In genomic region chr22:29520851-29521250, GRCh38 we compare ENCODE assay signal across 16 cellular contexts. TPM values are rescaled to one million over a fixed set of nuclear protein-coding genes. Genes with fewer than 3 reads are reported as not detected.
DNase-seq lines count a peak whose midpoint lies in the region; ATAC-seq, FAIRE-seq and TF ChIP-seq lines count a peak whose summit lies in the region.
"Had no signal": no experiment of that assay in that cellular context is flagged by ENCODE, and none has a peak within 500 bp of the region (broad histone marks: within the 10 kb centered on the region; RNA-seq: fewer than 3 reads in every experiment).

No MANE protein-coding gene starts in this region.

- peak; percentile 99 for FAIRE-seq in endothelial cell of umbilical vein (lab: Jason Lieb, UNC)

- H3K36me3 ChIP-seq in endothelial cell of umbilical vein (ENCODE audit: control insufficient read depth in 2 of 2, extremely low read depth in 1 of 2, insufficient read depth in 2 of 2, low read length in 2 of 2): peaks cover 24 to 57% of the 10 kb centered on the region in 2 experiments
- H3K36me3 ChIP-seq in CD8-positive, alpha-beta T cell (ENCODE audit: insufficient read depth, low read length): peaks cover 79% of the 10 kb centered on the region

- no peak overlapping the region for H3K27ac Mint-ChIP-seq in CD8-positive, alpha-beta T cell
- H3K27ac Mint-ChIP-seq: activated CD4-positive, alpha-beta T cell treated with anti-CD3 and anti-CD28 coated beads for 36 hours; nephron progenitor cell had no signal

- no peak for TF ChIP-seq CTCF in endothelial cell of umbilical vein (IDR thresholded peaks at IDR 0.05; ENCODE audit: extremely low read depth in 1 of 2, insufficient read depth in 1 of 2, low read depth in 1 of 2, low read length in 2 of 2)
- no peak for TF ChIP-seq CTCF in retinal pigment epithelial cell (conservative IDR thresholded peaks at IDR 0.05; ENCODE audit: low read depth, low read length)
- TF ChIP-seq CTCF in CD8-positive, alpha-beta T cell (IDR thresholded peaks at IDR 0.05): no peak

- dilution Hi-C loops in endothelial cell of umbilical vein (cut with MboI; ENCODE audit: extremely low pct_ligation_motif_present, low sequenced_read_pairs): no loop called here

- no TSS peak for BruUV-seq in endothelial cell of umbilical vein (replicated peaks; lab: Mats Ljungman, UMichigan)

- H3K27me3 Mint-ChIP-seq in CD8-positive, alpha-beta T cell (ENCODE audit: low read depth): no peaks in the 10 kb centered on the region
- H3K27me3 Mint-ChIP-seq: activated CD4-positive, alpha-beta T cell treated with anti-CD3 and anti-CD28 coated beads for 36 hours had no signal

- no peaks in the 10 kb centered on the region for H3K9me3 Mint-ChIP-seq in CD8-positive, alpha-beta T cell
- H3K9me3 Mint-ChIP-seq: H9, nephron progenitor cell had no signal

- no peaks in the 10 kb centered on the region for H3K4me1 Mint-ChIP-seq in CD8-positive, alpha-beta T cell (ENCODE audit: low read depth)
- H3K4me1 Mint-ChIP-seq: activated CD4-positive, alpha-beta T cell treated with anti-CD3 and anti-CD28 coated beads for 36 hours; H9; nephron progenitor cell had no signal

- POLR2A ChIA-PET in endothelial cell of umbilical vein (lab: Charles Lee): no interaction called here
- POLR2A ChIA-PET in CD8-positive, alpha-beta T cell (lab: Charles Lee): no interaction called here

- H3K27me3 ChIP-seq in endothelial cell of umbilical vein (ENCODE audit: control insufficient read depth in 2 of 2, insufficient read depth in 2 of 2, low read length in 2 of 2): no peaks in the 10 kb centered on the region
- H3K27me3 ChIP-seq in CD8-positive, alpha-beta T cell (ENCODE audit: insufficient read depth, low read length): no peaks in the 10 kb centered on the region
- H3K27me3 ChIP-seq: SJCRH30 had no signal

- peaks cover 87% of the 10 kb centered on the region for H3K36me3 Mint-ChIP-seq in CD8-positive, alpha-beta T cell

- no peak overlapping the region for H3K9ac ChIP-seq in endothelial cell of umbilical vein (replicated peaks; ENCODE audit: extremely low read depth, insufficient read depth, low read length)

- no peaks in the 10 kb centered on the region for H3K79me2 ChIP-seq in endothelial cell of umbilical vein (ENCODE audit: control insufficient read depth, insufficient read depth, low read length)

- H3K9me1 ChIP-seq in endothelial cell of umbilical vein (replicated peaks; ENCODE audit: control insufficient read depth, extremely low read depth, insufficient read depth, low read length): no peaks in the 10 kb centered on the region

- H4K20me1 ChIP-seq in endothelial cell of umbilical vein (replicated peaks; ENCODE audit: control insufficient read depth, extremely low read depth, insufficient read depth, low read length): no peaks in the 10 kb centered on the region

- intact Hi-C loops in endothelial cell of umbilical vein (cut with micrococcal nuclease): loop anchor here (5.0 kb wide), 1 partner anchor 124 kb away; no protein-coding TSS in a partner anchor
- intact Hi-C loops in CD8-positive, alpha-beta T cell (cut with DNase I, micrococcal nuclease): no loop called here

- H3K4me2 ChIP-seq in endothelial cell of umbilical vein (ENCODE audit: insufficient read depth, low read length): peak overlapping the region; percentile 4

- ATAC-seq in GM18870 (IDR thresholded peaks at IDR 0.05; ENCODE audit: unreplicated experiment): no peak
- no peak for ATAC-seq in CD8-positive, alpha-beta T cell
- ATAC-seq: activated CD4-positive, alpha-beta T cell treated with anti-CD3 and anti-CD28 coated beads for 36 hours had no signal

- no peak overlapping the region for H2AFZ ChIP-seq in endothelial cell of umbilical vein (ENCODE audit: low read depth, low read length)

- peak; percentile 53 for DNase-seq in GM04503 (ENCODE audit: low read depth)
- DNase-seq in RPMI7951 (ENCODE audit: low read depth): peak; percentile 10
- DNase-seq in endothelial cell of umbilical vein (ENCODE audit: low read depth, low spot score): peak; percentile 94
- DNase-seq in retinal pigment epithelial cell (ENCODE audit: low read depth): peak; percentile 36
- DNase-seq in SHP77 treated with DMSO at 0.1 percent for 48 hours (lab: John Stamatoyannopoulos, UW): no peak
- DNase-seq in CD8-positive, alpha-beta T cell: no peak
- DNase-seq: activated CD4-positive, alpha-beta T cell treated with anti-CD3 and anti-CD28 coated beads for 36 hours; activated effector memory CD4-positive, alpha-beta T cell treated with Interleukin-2 at 50 U/mL for 16 hours; DMS153; foreskin melanocyte; H9; NCI-H1417; NCI-H774; nephron progenitor cell; SJCRH30 had no signal

- H3K9me3 ChIP-seq in endothelial cell of umbilical vein (replicated peaks; ENCODE audit: control insufficient read depth, insufficient read depth, low read length): no peaks in the 10 kb centered on the region
- H3K9me3 ChIP-seq in CD8-positive, alpha-beta T cell (ENCODE audit: low read length): no peaks in the 10 kb centered on the region
- H3K9me3 ChIP-seq: SJCRH30 had no signal

- H3K4me3 ChIP-seq in endothelial cell of umbilical vein (replicated peaks in 1 of 3; ENCODE audit: insufficient read depth in 1 of 3, low read depth in 1 of 3, low read length in 3 of 3) (no peak overlapping the region), retinal pigment epithelial cell (ENCODE audit: low read length) (no peak overlapping the region)
- H3K4me3 ChIP-seq in CD8-positive, alpha-beta T cell (ENCODE audit: low read depth, low read length): no peak overlapping the region
- H3K4me3 ChIP-seq: SJCRH30 had no signal

- CTCF ChIA-PET in endothelial cell of umbilical vein (lab: Charles Lee): interaction anchor here (0.9 to 1.7 kb wide), 6 partner anchors 10 to 125 kb away, joined by 3 to 8 read pairs (median 4); no protein-coding TSS in a partner anchor
- CTCF ChIA-PET in CD8-positive, alpha-beta T cell (lab: Charles Lee): no interaction called here

- H3K27ac ChIP-seq in endothelial cell of umbilical vein (ENCODE audit: insufficient read depth, low read depth, low read length): peak overlapping the region; percentile 61
- no peak overlapping the region for H3K27ac ChIP-seq in CD8-positive, alpha-beta T cell (ENCODE audit: low read depth, low read length)
- H3K27ac ChIP-seq: SJCRH30 had no signal

- no peak overlapping the region for H3K4me3 Mint-ChIP-seq in CD8-positive, alpha-beta T cell
- H3K4me3 Mint-ChIP-seq: activated CD4-positive, alpha-beta T cell treated with anti-CD3 and anti-CD28 coated beads for 36 hours; H9; nephron progenitor cell had no signal

- TF ChIP-seq POLR2A in endothelial cell of umbilical vein (IDR thresholded peaks at IDR 0.05; ENCODE audit: low read depth, low read length): no peak

- H3K4me1 ChIP-seq in endothelial cell of umbilical vein (ENCODE audit: control insufficient read depth, extremely low read depth, insufficient read depth, low read length): peaks cover 12% of the 10 kb centered on the region
- H3K4me1 ChIP-seq in CD8-positive, alpha-beta T cell (ENCODE audit: insufficient read depth, low read length): no peaks in the 10 kb centered on the region
- H3K4me1 ChIP-seq: SJCRH30 had no signal

TF ChIP-seq in endothelial cell of umbilical vein, 7 proteins besides CTCF, POLR2A, EP300 and RAD21:
- no peak for TF ChIP-seq JUN (IDR thresholded peaks at IDR 0.05; ENCODE audit: borderline replicate concordance, insufficient read depth, insufficient read length, low read depth)
- TF ChIP-seq POLR2AphosphoS5 (IDR thresholded peaks at IDR 0.05; ENCODE audit: insufficient read depth, low read depth, low read length): no peak
- peak; percentile 78 for TF ChIP-seq FOS (IDR thresholded peaks at IDR 0.05; ENCODE audit: borderline replicate concordance, insufficient read depth, low read length)
- TF ChIP-seq MYC (IDR thresholded peaks at IDR 0.05; ENCODE audit: low read depth, low read length): no peak
- TF ChIP-seq MAX (IDR thresholded peaks at IDR 0.05; ENCODE audit: insufficient read depth, insufficient read length): no peak
- TF ChIP-seq GATA2 (IDR thresholded peaks at IDR 0.05; ENCODE audit: insufficient read depth, insufficient read length, low read depth, low read length): no peak

RNA-seq across cellular contexts. Expression of gene THOC5, which starts 32.7 kb away (rescaled TPM):
- total RNA-seq in RPMI7951 (2014; rRNA removed; shearing (Covaris generic)): 45.1 and 52.0 TPM in 2 replicates
- 73.8 and 82.9 TPM in 2 replicates for total RNA-seq in endothelial cell of umbilical vein
- 35.0 and 37.8 TPM in 2 replicates for polyA plus RNA-seq in endothelial cell of umbilical vein
- 45.1 and 48.8 TPM in 2 replicates for polyA plus RNA-seq in endothelial cell of umbilical vein (2011; cell fraction: cytosol; rRNA removed)
- polyA plus RNA-seq in endothelial cell of umbilical vein (2011; cell fraction: nucleus; rRNA removed): 133 and 150 TPM in 2 replicates
- 48.2 and 56.8 TPM in 2 replicates for polyA plus RNA-seq in endothelial cell of umbilical vein (2012)
- polyA minus RNA-seq in endothelial cell of umbilical vein: 63.6 and 64.5 TPM in 2 replicates
- polyA minus RNA-seq in endothelial cell of umbilical vein (2011; cell fraction: cytosol; rRNA and poly(A)+ RNA removed): 33.2 TPM
- polyA minus RNA-seq in endothelial cell of umbilical vein (2011; cell fraction: nucleus; rRNA and poly(A)+ RNA removed): 33.6 and 44.1 TPM in 2 replicates
- 10 to 100 TPM; 33.5 to 35.0 TPM for total RNA-seq in CD8-positive, alpha-beta T cell

RNA-seq across cellular contexts. Expression of gene NEFH, which starts 40.8 kb away (rescaled TPM):
- total RNA-seq in RPMI7951 (2014; rRNA removed; shearing (Covaris generic)): under 0.01 and 0.20 TPM in 2 replicates
- 0.09 and 1.5 TPM in 2 replicates for total RNA-seq in endothelial cell of umbilical vein
- polyA plus RNA-seq in endothelial cell of umbilical vein: 0.33 and 0.59 TPM in 2 replicates
- polyA plus RNA-seq in endothelial cell of umbilical vein (2011; cell fraction: cytosol; rRNA removed): 1.6 and 2.2 TPM in 2 replicates
- polyA plus RNA-seq in endothelial cell of umbilical vein (2011; cell fraction: nucleus; rRNA removed): 0.84 and 1.4 TPM in 2 replicates
- polyA plus RNA-seq in endothelial cell of umbilical vein (2012): 2.6 and 3.0 TPM in 2 replicates
- 0.70 and 0.74 TPM in 2 replicates for polyA minus RNA-seq in endothelial cell of umbilical vein
- not detected for polyA minus RNA-seq in endothelial cell of umbilical vein (2011; cell fraction: cytosol; rRNA and poly(A)+ RNA removed)
- polyA minus RNA-seq in endothelial cell of umbilical vein (2011; cell fraction: nucleus; rRNA and poly(A)+ RNA removed): 0.24 and 0.34 TPM in 2 replicates
- under 1 TPM; 0.28 to 0.33 TPM for total RNA-seq in CD8-positive, alpha-beta T cell
- total RNA-seq: SJCRH30 had no signal

Comparison
In these comparisons a context has a peak if more than half of its experiments do, and no peak if none do; other contexts are left out.
1. DNase-seq: peak in GM04503 (single experiment), RPMI7951 (single experiment), endothelial cell of umbilical vein (single experiment) and retinal pigment epithelial cell (single experiment); none in SHP77 treated with DMSO at 0.1 percent for 48 hours (single experiment) and CD8-positive, alpha-beta T cell (0 of 7).